Comparison of ENCODE assay signal across 25 cellular contexts in genomic region chr15:85498471-85498870, GRCh38.
"Had no signal": no experiment of that assay in that cellular context is flagged by ENCODE, and none has a peak within 500 bp of the region (broad histone marks: within the 10 kb centered on the region; RNA-seq: fewer than 3 reads in every experiment).

No MANE protein-coding gene starts in this region.

- H3K36me3 ChIP-seq: neutrophil, pancreas, sigmoid colon, spleen, tibial artery had no signal

- H3K4me3 ChIP-seq: dorsolateral prefrontal cortex, pancreas, sigmoid colon, spleen, tibial artery had no signal

- H3K27ac ChIP-seq: dorsolateral prefrontal cortex, neutrophil, pancreas, spleen, tibial artery had no signal

- DNase-seq: activated CD4-positive, alpha-beta T cell treated with anti-CD3 and anti-CD28 coated beads, Interleukin-2, amount 50 U/mL, for 1 hour; activated CD4-positive, CD25-positive, alpha-beta regulatory T cell treated with anti-CD3 and anti-CD28 coated beads, Interleukin-2, amount 50 U/mL, for 72 hours; activated CD8-positive, alpha-beta memory T cell treated with anti-CD3 and anti-CD28 coated beads, Interleukin-2, amount 50 U/mL, for 4 hours; activated naive CD4-positive, alpha-beta T cell treated with anti-CD3 and anti-CD28 coated beads, Interleukin-2, amount 10 ng/mL, durations not matched to agents 7 days and 5 days; activated naive CD8-positive, alpha-beta T cell treated with anti-CD3 and anti-CD28 coated beads, Interleukin-2, amount 50 U/mL, for 24 hours; activated T-cell treated with anti-CD3 and anti-CD28 coated beads, Interleukin-2, amount 50 U/mL, for 4 hours; anterior cingulate cortex; central memory CD4-positive, alpha-beta T cell; dorsolateral prefrontal cortex; immature natural killer cell; kidney glomerular epithelial cell; mesenchymal stem cell; naive thymus-derived CD8-positive, alpha-beta T cell; pancreas; sigmoid colon; spleen; stimulated activated CD4-positive, alpha-beta T cell treated with anti-CD3 and anti-CD28 coated beads, Interleukin-4, amount 100 ng/mL, for 4 hours; stimulated activated naive CD4-positive, alpha-beta T cell; T-helper 1 cell; T1000; tibial artery had no signal

- H3K27me3 ChIP-seq: neutrophil, pancreas, sigmoid colon, spleen, tibial artery had no signal

- H3K9me3 ChIP-seq: neutrophil, pancreas, sigmoid colon, spleen, tibial artery had no signal

- FAIRE-seq: colon, frontal cortex, pancreas, urothelium cell line had no signal
